ENCODE assay signal across 29 cellular contexts in genomic region chr3:142875583-142876207, GRCh38. TPM values are rescaled to one million over a fixed set of nuclear protein-coding genes. Genes with fewer than 3 reads are reported as not detected.
"Had no signal": no experiment of that assay in that cellular context is flagged by ENCODE, and none has a peak within 500 bp of the region (broad histone marks: within the 10 kb centered on the region; RNA-seq: fewer than 3 reads in every experiment).

No MANE protein-coding gene starts in this region.

- H3K36me3 Mint-ChIP-seq: activated naive CD8-positive, alpha-beta T cell treated with anti-CD3 and anti-CD28 coated beads, Interleukin-2, amount 10 ng/mL, durations not matched to agents 7 days and 5 days; T-cell had no signal

- ATAC-seq: Panc1, T-cell had no signal

- H3K4me3 ChIP-seq: breast epithelium, SK-N-MC had no signal

- H3K9me3 Mint-ChIP-seq: activated naive CD8-positive, alpha-beta T cell treated with anti-CD3 and anti-CD28 coated beads, Interleukin-2, amount 10 ng/mL, durations not matched to agents 7 days and 5 days; activated T-helper 1 cell treated with anti-CD3 and anti-CD28 coated beads, Interleukin-12 subunit alpha, Interleukin-12 subunit beta, Interleukin-2, Interleukin-4 antibody, amounts not matched to agents 30 ng/mL and 10 ng/mL and 1 ng/mL, durations not matched to agents 14 hours and 24 hours and 36 hours; T-cell had no signal

- H3K9me3 ChIP-seq: breast epithelium had no signal

- H3K36me3 ChIP-seq: breast epithelium had no signal

- H3K27ac Mint-ChIP-seq: activated naive CD8-positive, alpha-beta T cell treated with anti-CD3 and anti-CD28 coated beads, Interleukin-2, amount 10 ng/mL, durations not matched to agents 7 days and 5 days; activated T-helper 1 cell treated with anti-CD3 and anti-CD28 coated beads, Interleukin-12 subunit alpha, Interleukin-12 subunit beta, Interleukin-2, Interleukin-4 antibody, amounts not matched to agents 30 ng/mL and 10 ng/mL and 1 ng/mL, durations not matched to agents 14 hours and 24 hours and 36 hours; T-cell had no signal

- H3K4me3 Mint-ChIP-seq: activated naive CD8-positive, alpha-beta T cell treated with anti-CD3 and anti-CD28 coated beads, Interleukin-2, amount 10 ng/mL, durations not matched to agents 7 days and 5 days; activated T-helper 1 cell treated with anti-CD3 and anti-CD28 coated beads, Interleukin-12 subunit alpha, Interleukin-12 subunit beta, Interleukin-2, Interleukin-4 antibody, amounts not matched to agents 30 ng/mL and 10 ng/mL and 1 ng/mL, durations not matched to agents 14 hours and 24 hours and 36 hours; IgD-negative memory B cell; T-cell had no signal

- H3K4me2 ChIP-seq: KMS-11 had no signal

- H3K4me1 Mint-ChIP-seq: IgD-negative memory B cell, T-cell had no signal

- H3K27me3 ChIP-seq: breast epithelium had no signal

- H3K9ac ChIP-seq: KMS-11 had no signal

- DNase-seq: activated CD4-positive, alpha-beta T cell treated with anti-CD3 and anti-CD28 coated beads, Interleukin-2, amount 50 U/mL, for 48 hours; activated CD4-positive, CD25-positive, alpha-beta regulatory T cell; activated effector memory CD4-positive, alpha-beta T cell treated with anti-CD3 and anti-CD28 coated beads, Interleukin-2, amount 50 U/mL, for 16 hours; activated naive CD4-positive, alpha-beta T cell treated with Interleukin-2 at 50 U/mL for 16 hours; activated naive CD8-positive, alpha-beta T cell treated with anti-CD3 and anti-CD28 coated beads, Interleukin-2, amount 10 ng/mL, durations not matched to agents 7 days and 5 days; aorta; caudate nucleus; NCI-H1092 treated with DMSO at 0.1 percent for 48 hours; NCI-H1417 treated with DMSO at 0.1 percent for 48 hours; NCI-H1694; NCI-H2029; NCI-H2107; NCI-H2171 treated with DMSO at 0.1 percent for 48 hours; NCI-H345; NCI-H510A; NCI-H526 treated with DMSO at 0.1 percent for 48 hours; NCI-H82; NK-92 treated with Interleukin-12 subunit alpha and Interleukin-12 subunit beta, amount 100 ng/mL, for 24 hours; OCI-M1; RPMI8226; T-cell had no signal

- H3K27ac ChIP-seq: breast epithelium, KMS-11, SK-N-MC, VCaP had no signal

- H3K4me1 ChIP-seq: breast epithelium had no signal

RNA-seq across cellular contexts. Expression of gene PCOLCE2, which starts 13.2 kb away (rescaled TPM):
- total RNA-seq: activated naive CD8-positive, alpha-beta T cell treated with anti-CD3 and anti-CD28 coated beads, Interleukin-2, amount 10 ng/mL, durations not matched to agents 7 days and 5 days; activated T-helper 1 cell treated with anti-CD3 and anti-CD28 coated beads, Interleukin-12 subunit alpha, Interleukin-12 subunit beta, Interleukin-2, Interleukin-4 antibody, amounts not matched to agents 30 ng/mL and 10 ng/mL and 1 ng/mL, durations not matched to agents 14 hours and 24 hours and 36 hours; T-cell; T-helper 2 cell treated with Interferon-gamma antibody and Interleukin-4, amounts not matched to agents 100 ng/mL and 5 ng/mL, for 36 hours had no signal
- polyA plus RNA-seq: IgD-negative memory B cell had no signal
